8 cellular contexts compared by ENCODE assay signal in the genomic region with DNA sequence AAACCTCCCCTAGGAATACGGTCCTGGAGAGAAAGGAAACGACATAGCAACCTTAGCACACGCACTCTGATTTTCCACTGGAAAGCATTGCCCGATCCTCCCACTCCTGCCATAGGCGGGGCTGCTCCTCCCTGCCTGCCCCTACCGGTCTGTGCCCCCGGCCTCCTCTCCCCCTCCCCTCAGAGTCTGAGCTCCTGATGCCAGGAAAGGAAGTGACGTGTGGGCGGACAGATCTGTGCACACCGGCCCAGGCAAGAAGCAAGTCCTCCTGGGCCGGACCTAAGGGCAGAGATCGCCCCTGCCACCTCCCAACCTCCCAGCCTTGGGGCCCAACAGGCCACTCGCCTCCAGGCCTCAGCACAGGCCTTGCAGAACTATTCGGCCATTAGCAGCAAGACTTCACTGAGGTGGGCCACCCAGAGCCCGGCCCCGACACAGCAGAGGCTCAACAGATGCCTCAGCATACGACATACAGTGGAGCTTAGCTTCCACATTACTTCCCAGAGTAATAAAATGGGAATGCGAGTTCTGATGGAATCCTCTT. TPM values are rescaled to one million over a fixed set of nuclear protein-coding genes. Genes with fewer than 3 reads are reported as not detected.
DNase-seq lines count a peak whose midpoint lies in the region; ATAC-seq lines count a peak whose summit lies in the region.

No MANE protein-coding gene starts in this region.

- H3K9ac ChIP-seq in neuronal stem cell (ENCODE audit: low read depth, low read length, poor library complexity): no peak overlapping the region

- H2AK5ac ChIP-seq in neuronal stem cell (ENCODE audit: low read depth, low read length): no peak overlapping the region

- H3K79me1 ChIP-seq in neuronal stem cell (ENCODE audit: low read depth, low read length): peaks cover 8% of the 10 kb centered on the region

- no peak overlapping the region for H2BK12ac ChIP-seq in neuronal stem cell (ENCODE audit: low read length)

- POLR2A ChIA-PET in CD4-positive, alpha-beta memory T cell (lab: Charles Lee; ENCODE audit: partially characterized antibody): interaction anchor here (0.6 to 1.4 kb wide), 4 partner anchors 20 to 130 kb away, joined by 3 to 5 read pairs (median 3); a partner anchor contains a TSS

- peaks cover 28 to 77% (median 50%) of the 10 kb centered on the region in 4 donors for H3K4me1 Mint-ChIP-seq in CD4-positive, alpha-beta memory T cell
- peaks cover 56% of the 10 kb centered on the region for H3K4me1 Mint-ChIP-seq in T-helper 17 cell

- peak overlapping the region; percentile 55 for H3K27ac ChIP-seq in CD4-positive, alpha-beta memory T cell (ENCODE audit: low read depth, low read length)
- H3K27ac ChIP-seq in neuronal stem cell (replicated peaks; ENCODE audit: low read length): peak overlapping the region; percentile 42

- peaks cover 0 to 31% of the 10 kb centered on the region in 2 donors for H3K36me3 Mint-ChIP-seq in CD4-positive, alpha-beta memory T cell
- no peaks in the 10 kb centered on the region for H3K36me3 Mint-ChIP-seq in T-helper 17 cell (ENCODE audit: low read depth)

- CTCF ChIA-PET in CD4-positive, alpha-beta memory T cell (lab: Charles Lee; ENCODE audit: partially characterized antibody): interaction anchor here (1.6 kb wide), 1 partner anchor 18 kb away, joined by 7 read pairs; no protein-coding TSS in a partner anchor

- no peaks in the 10 kb centered on the region for H3K9me3 ChIP-seq in CD4-positive, alpha-beta memory T cell (ENCODE audit: control insufficient read depth in 1 of 2, low read length in 2 of 2)
- H3K9me3 ChIP-seq in T-helper 17 cell (ENCODE audit: control insufficient read depth, low read length, poor library complexity, severe bottlenecking) (no peaks in the 10 kb centered on the region), neuronal stem cell (replicated peaks in 1 of 2; ENCODE audit: control insufficient read depth in 2 of 2, insufficient read depth in 1 of 2, low read depth in 1 of 2, low read length in 2 of 2) (no peaks in the 10 kb centered on the region)

- H4K8ac ChIP-seq in neuronal stem cell (ENCODE audit: low read depth, low read length): no peak overlapping the region

- H3K4me3 Mint-ChIP-seq in CD4-positive, alpha-beta memory T cell: peak overlapping the region in 4 of 8 donors; percentile 48 to 74 (median 54)
- H3K4me3 Mint-ChIP-seq in T-helper 17 cell: peak overlapping the region; percentile 67

- H3K23ac ChIP-seq in neuronal stem cell (ENCODE audit: low read depth, low read length, poor library complexity): no peak overlapping the region

- peak in 1 of 5 donors; percentile 43 for DNase-seq in CD4-positive, alpha-beta memory T cell
- DNase-seq in T-helper 17 cell (no peak), neuronal stem cell (ENCODE audit: low spot score) (no peak), amygdala (lab: John Stamatoyannopoulos, UW) (no peak)
- no peak for DNase-seq in stimulated activated CD4-positive, alpha-beta T cell treated with anti-CD3 and anti-CD28 coated beads, Interleukin-12 subunit alpha, Interleukin-12 subunit beta, amount 100 ng/mL, for 4 hours

- H3K27me3 Mint-ChIP-seq in CD4-positive, alpha-beta memory T cell: no peaks in the 10 kb centered on the region
- H3K27me3 Mint-ChIP-seq in T-helper 17 cell: no peaks in the 10 kb centered on the region

- ATAC-seq in T-helper 17 cell: no peak
- peak; percentile 32 for ATAC-seq in esophagus mucosa
- ATAC-seq in GM21737 (IDR thresholded peaks at IDR 0.05; ENCODE audit: unreplicated experiment): no peak
- ATAC-seq in GM21576 (IDR thresholded peaks at IDR 0.05; ENCODE audit: unreplicated experiment): no peak

- peak overlapping the region; percentile 42 for H2AFZ ChIP-seq in neuronal stem cell (ENCODE audit: low read length)

- H3K14ac ChIP-seq in neuronal stem cell (ENCODE audit: low read length): no peak overlapping the region

- peaks cover 61% of the 10 kb centered on the region for H3K4me1 ChIP-seq in CD4-positive, alpha-beta memory T cell (ENCODE audit: insufficient read depth, low read length)
- peaks cover 12 to 18% of the 10 kb centered on the region in 2 donors for H3K4me1 ChIP-seq in neuronal stem cell (ENCODE audit: control insufficient read depth in 2 of 2, insufficient read depth in 1 of 2, low read depth in 1 of 2, low read length in 2 of 2)

- H3K27me3 ChIP-seq in CD4-positive, alpha-beta memory T cell (ENCODE audit: insufficient read depth, low read length): no peaks in the 10 kb centered on the region
- H3K27me3 ChIP-seq in neuronal stem cell (ENCODE audit: control insufficient read depth in 3 of 3, insufficient read depth in 3 of 3, low read depth in 1 of 3, low read length in 3 of 3): no peaks in the 10 kb centered on the region

- no peak overlapping the region for H4K91ac ChIP-seq in neuronal stem cell (ENCODE audit: low read depth, low read length, poor library complexity)

- H3K9me3 Mint-ChIP-seq in CD4-positive, alpha-beta memory T cell: no peaks in the 10 kb centered on the region

- peak overlapping the region; percentile 64 for H3K18ac ChIP-seq in neuronal stem cell (ENCODE audit: low read length)

- peaks cover 7% of the 10 kb centered on the region for H3K36me3 ChIP-seq in CD4-positive, alpha-beta memory T cell (ENCODE audit: insufficient read depth, low read length)
- H3K36me3 ChIP-seq in neuronal stem cell (replicated peaks in 1 of 2; ENCODE audit: control insufficient read depth in 2 of 2, insufficient read depth in 2 of 2, low read length in 2 of 2): peaks cover 10% of the 10 kb centered on the region in 2 donors

- no peak overlapping the region for H2BK120ac ChIP-seq in neuronal stem cell (ENCODE audit: low read depth, low read length)

- H3K4me2 ChIP-seq in neuronal stem cell (ENCODE audit: insufficient read depth, low read length, poor library complexity, severe bottlenecking): no peak overlapping the region

- H3K27ac Mint-ChIP-seq in CD4-positive, alpha-beta memory T cell: peak overlapping the region; percentile 35 to 87 (median 74)
- H3K27ac Mint-ChIP-seq in T-helper 17 cell: peak overlapping the region; percentile 87

- no peak overlapping the region for H2BK15ac ChIP-seq in neuronal stem cell (ENCODE audit: low read length)

- no CpG with 5 or more reads among the region's 18 CpGs for WGBS in neuronal stem cell (ENCODE audit: extremely low coverage in 2 of 2, insufficient read length in 2 of 2, insufficient replicate concordance in 1 of 2), 2 donors

- H3K4ac ChIP-seq in neuronal stem cell (ENCODE audit: low read length): no peak overlapping the region

- H2BK5ac ChIP-seq in neuronal stem cell (ENCODE audit: low read length): no peak overlapping the region

- H3K4me3 ChIP-seq in CD4-positive, alpha-beta memory T cell (ENCODE audit: low read length in 2 of 2): no peak overlapping the region
- H3K4me3 ChIP-seq in neuronal stem cell (ENCODE audit: low read length in 2 of 2): no peak overlapping the region

- intact Hi-C loops in CD4-positive, alpha-beta memory T cell (cut with micrococcal nuclease): no loop called here

RNA-seq across cellular contexts. Expression of a gene that starts 7.2 kb away (rescaled TPM):
- 10 to 100 TPM; 31.1 to 31.3 TPM for total RNA-seq in CD4-positive, alpha-beta memory T cell
- 10 to 100 TPM; 75.7 to 92.4 TPM for polyA plus RNA-seq in CD4-positive, alpha-beta memory T cell
- total RNA-seq in T-helper 17 cell (100 to 1,000 TPM; 169 to 219 TPM), esophagus mucosa (16.9 TPM)
- polyA plus RNA-seq in neuronal stem cell (2013, experiment 1 of 2): 36.0 TPM
- polyA plus RNA-seq in neuronal stem cell (2013, experiment 2 of 2): 35.7 TPM

RNA-seq across cellular contexts. Expression of a gene that starts 30.9 kb away (rescaled TPM):
- 10 to 100 TPM; 57.8 to 64.2 TPM for total RNA-seq in CD4-positive, alpha-beta memory T cell
- polyA plus RNA-seq in CD4-positive, alpha-beta memory T cell: 10 to 100 TPM; 65.6 to 88.7 TPM
- total RNA-seq in T-helper 17 cell: 10 to 100 TPM; 45.2 to 54.4 TPM
- 19.9 TPM for total RNA-seq in esophagus mucosa
- polyA plus RNA-seq in neuronal stem cell (2013, experiment 1 of 2): 23.2 TPM
- polyA plus RNA-seq in neuronal stem cell (2013, experiment 2 of 2): 20.4 TPM

RNA-seq across cellular contexts. Expression of a gene that starts 57.0 kb away (rescaled TPM):
- total RNA-seq in CD4-positive, alpha-beta memory T cell: under 1 TPM in 1 of 2 experiments, not detected in 1; 0.26 TPM
- polyA plus RNA-seq in CD4-positive, alpha-beta memory T cell: not detected
- not detected for total RNA-seq in T-helper 17 cell
- total RNA-seq in esophagus mucosa: 0.92 TPM
- 22.1 TPM for polyA plus RNA-seq in neuronal stem cell (2013, experiment 1 of 2)
- polyA plus RNA-seq in neuronal stem cell (2013, experiment 2 of 2): 22.8 TPM
